In the genomic region with DNA sequence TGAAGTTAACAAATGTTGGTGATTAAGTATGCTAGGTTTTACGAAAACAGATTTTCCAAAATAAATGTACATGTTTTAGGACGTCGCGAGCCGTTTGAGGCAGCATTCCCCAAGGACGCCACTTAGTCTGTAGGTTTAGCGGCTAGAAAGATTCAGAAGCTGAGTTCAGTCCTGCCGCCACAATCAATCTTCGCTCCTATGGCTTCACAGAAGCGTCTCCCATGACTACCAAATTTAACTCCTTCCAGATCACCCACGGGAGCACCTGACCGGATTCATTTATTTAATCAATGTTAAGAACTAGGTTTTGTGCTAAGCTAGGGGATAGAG, we compare ENCODE assay signal across 8 cellular contexts. TPM values are rescaled to one million over a fixed set of nuclear protein-coding genes. Genes with fewer than 3 reads are reported as not detected.
A peak's percentile ranks its signal among the peaks of the same experiment; 100 is the strongest.
DNase-seq lines count a peak whose midpoint lies in the region; ATAC-seq and TF ChIP-seq lines count a peak whose summit lies in the region.

No MANE protein-coding gene starts in this region.

- WGBS in aorta, 2 donors, result 2 to 3% methylated on average over 12 of the region's 12 CpGs

- no peaks in the 10 kb centered on the region for H3K9me3 ChIP-seq in CD4-positive, alpha-beta T cell (ENCODE audit: control insufficient read depth, low read length)
- H3K9me3 ChIP-seq in HCT116 (ENCODE audit: control insufficient read depth in 1 of 2, insufficient read depth in 1 of 2, low read depth in 1 of 2, low read length in 2 of 2) (no peaks in the 10 kb centered on the region), mucosa of rectum (ENCODE audit: control insufficient read depth in 2 of 2, low read length in 2 of 2) (no peaks in the 10 kb centered on the region), aorta (ENCODE audit: control insufficient read depth, low read length) (no peaks in the 10 kb centered on the region)
- H3K9me3 ChIP-seq in effector memory CD4-positive, alpha-beta T cell (ENCODE audit: control insufficient read depth, low read length), result no peaks in the 10 kb centered on the region

- H3K27me3 Mint-ChIP-seq in CD4-positive, alpha-beta T cell, result no peaks in the 10 kb centered on the region

- no peak for TF ChIP-seq POLR2A in HCT116 (IDR thresholded peaks at IDR 0.05; ENCODE audit: borderline replicate concordance, extremely low read depth, insufficient read depth, insufficient read length)

- no peaks in the 10 kb centered on the region for H3K9me3 Mint-ChIP-seq in CD4-positive, alpha-beta T cell

- H3K4me1 ChIP-seq in HCT116 (ENCODE audit: control insufficient read depth in 1 of 2, insufficient read depth in 2 of 2, low read length in 2 of 2), result peaks cover 5 to 24% of the 10 kb centered on the region in 2 experiments; a peak in 2 of 4 replicates
- H3K4me1 ChIP-seq in effector memory CD4-positive, alpha-beta T cell (ENCODE audit: control insufficient read depth, insufficient read depth, low read length, poor library complexity, severe bottlenecking), result peaks cover 9% of the 10 kb centered on the region
- H3K4me1 ChIP-seq in mucosa of rectum (ENCODE audit: control insufficient read depth in 2 of 2, insufficient read depth in 2 of 2, low read length in 2 of 2), result peaks cover 6 to 13% of the 10 kb centered on the region in 2 donors
- no peaks in the 10 kb centered on the region for H3K4me1 ChIP-seq in aorta (ENCODE audit: control insufficient read depth in 1 of 2, insufficient read depth in 2 of 2, low read length in 2 of 2)

- H3K36me3 Mint-ChIP-seq in CD4-positive, alpha-beta T cell (ENCODE audit: low read depth), result peaks cover 19% of the 10 kb centered on the region

- H3K27me3 ChIP-seq in CD4-positive, alpha-beta T cell (ENCODE audit: control insufficient read depth, insufficient read depth, low read length), result no peaks in the 10 kb centered on the region
- H3K27me3 ChIP-seq in HCT116 (ENCODE audit: insufficient read depth, low read length) (no peaks in the 10 kb centered on the region), mucosa of rectum (ENCODE audit: control insufficient read depth in 2 of 2, insufficient read depth in 2 of 2, low read length in 2 of 2) (no peaks in the 10 kb centered on the region), aorta (ENCODE audit: control insufficient read depth in 1 of 2, insufficient read depth in 2 of 2, low read length in 1 of 2) (no peaks in the 10 kb centered on the region)
- no peaks in the 10 kb centered on the region for H3K27me3 ChIP-seq in effector memory CD4-positive, alpha-beta T cell (replicated peaks; ENCODE audit: control insufficient read depth, insufficient read depth, low read length, poor library complexity, severe bottlenecking)

- TSS peak; percentile 91 for BruUV-seq in HCT116 (replicated peaks; lab: Mats Ljungman, UMichigan)

- peak overlapping the region; percentile 94 for H3K4me2 ChIP-seq in HCT116 (ENCODE audit: low read length)

- RAD21 ChIA-PET in HCT116 (lab: Charles Lee; ENCODE audit: low non-redundant PET in 1 of 2, low total read pairs in 2 of 2, uncharacterized antibody in 2 of 2, unreplicated experiment in 2 of 2), result no interaction called here

- no peaks in the 10 kb centered on the region; the same call in 1 of the 2 replicates for H3K9me2 ChIP-seq in HCT116 (ENCODE audit: insufficient read depth)

- ATAC-seq in CD4-positive, alpha-beta T cell (ENCODE audit: poor library complexity), result no peak
- ATAC-seq in HCT116 (no peak), aorta (ENCODE audit: low FRiP score) (no peak)

- DNase-seq in CD4-positive, alpha-beta T cell, result no peak
- no peak for DNase-seq in HCT116 (ENCODE audit: low read depth, low spot score)
- DNase-seq in RPMI7951 (ENCODE audit: low read depth), result peak; percentile 28
- DNase-seq in effector memory CD4-positive, alpha-beta T cell, result no peak
- DNase-seq in aorta, result no peak
- no peak for DNase-seq in GF-D8 (lab: John Stamatoyannopoulos, UW)
- DNase-seq in activated CD4-positive, alpha-beta T cell treated with anti-CD3 and anti-CD28 coated beads, Interleukin-2, amount 50 U/mL, for 4 hours, result no peak

- H3K27ac ChIP-seq in CD4-positive, alpha-beta T cell (ENCODE audit: low read depth, low read length), result peak overlapping the region; percentile 84
- H3K27ac ChIP-seq in HCT116 (ENCODE audit: low read depth, low read length) (peak overlapping the region; percentile 94), mucosa of rectum (ENCODE audit: low read depth in 2 of 2, low read length in 2 of 2) (peak overlapping the region; percentile 96 to 98), aorta (ENCODE audit: low read depth in 1 of 2, low read length in 2 of 2) (peak overlapping the region; percentile 64 to 65)
- peak overlapping the region; percentile 86 for H3K27ac ChIP-seq in effector memory CD4-positive, alpha-beta T cell (ENCODE audit: insufficient read depth, low read length, poor library complexity, severe bottlenecking)

- peak overlapping the region; percentile 92 for H2AFZ ChIP-seq in HCT116 (ENCODE audit: low read depth, low read length, poor library complexity, severe bottlenecking)

- POLR2A ChIA-PET in CD4-positive, alpha-beta T cell (lab: Charles Lee), result interaction anchor here (1.1 to 3.3 kb wide), 8 partner anchors 9 to 983 kb away, joined by 3 to 23 read pairs (median 4); a partner anchor contains a TSS
- POLR2A ChIA-PET in HCT116 (lab: Charles Lee), result interaction anchor here (0.6 to 1.0 kb wide), 2 partner anchors 9 to 184 kb away, joined by 3 to 4 read pairs; no protein-coding TSS in a partner anchor

- intact Hi-C loops in CD4-positive, alpha-beta T cell (cut with DNase I, micrococcal nuclease), result loop anchor here in 1 of 2 experiments (1.0 to 10.0 kb wide), 5 partner anchors 112 to 1870 kb away; a partner anchor contains a TSS
- intact Hi-C loops in HCT116 (cut with micrococcal nuclease), result no loop called here
- intact Hi-C loops in aorta (cut with DNase I), result loop anchor here (5.0 to 10.0 kb wide), 2 partner anchors 310 to 312 kb away; a partner anchor contains a TSS

- no peak for TF ChIP-seq CTCF in CD4-positive, alpha-beta T cell (IDR thresholded peaks at IDR 0.05)
- no peak for TF ChIP-seq CTCF in HCT116 (IDR thresholded peaks at IDR 0.05 in 2 of 3, conservative IDR thresholded peaks at IDR 0.05 in 1 of 3; ENCODE audit: borderline replicate concordance in 1 of 3, insufficient read depth in 1 of 3, low read depth in 2 of 3, low read length in 2 of 3)

- peaks cover 42% of the 10 kb centered on the region for H3K79me2 ChIP-seq in HCT116 (ENCODE audit: insufficient read depth, low read length)

- TF ChIP-seq RAD21 in HCT116 (IDR thresholded peaks at IDR 0.05; ENCODE audit: low read depth), result no peak

- H3K4me3 Mint-ChIP-seq in CD4-positive, alpha-beta T cell, result peak overlapping the region; percentile 96

- H3K9ac ChIP-seq in HCT116 (ENCODE audit: low read length) (peak overlapping the region; percentile 91), mucosa of rectum (ENCODE audit: low read depth in 1 of 2, low read length in 2 of 2) (peak overlapping the region; percentile 94 to 97)

- no peaks in the 10 kb centered on the region; the same call in 1 of the 2 replicates for H4K20me1 ChIP-seq in HCT116 (ENCODE audit: insufficient read depth)

- CTCF ChIA-PET in CD4-positive, alpha-beta T cell (lab: Charles Lee), result interaction anchor here (1.1 to 1.8 kb wide), 2 partner anchors 111 to 313 kb away, joined by 3 to 6 read pairs; a partner anchor contains a TSS
- CTCF ChIA-PET in HCT116 (lab: Charles Lee), result interaction anchor here (1.3 kb wide), 1 partner anchor 312 kb away, joined by 3 read pairs; a partner anchor contains a TSS

- H3K4me3 ChIP-seq in HCT116 (replicated peaks in 1 of 2; ENCODE audit: low read depth in 1 of 2, low read length in 2 of 2) (peak overlapping the region; percentile 84 to 97), mucosa of rectum (ENCODE audit: low read length in 2 of 2) (peak overlapping the region; percentile 81 to 94), aorta (ENCODE audit: low read length in 2 of 2) (peak overlapping the region; percentile 46 to 61)
- H3K4me3 ChIP-seq in effector memory CD4-positive, alpha-beta T cell (ENCODE audit: insufficient read depth, low read depth, low read length, poor library complexity, severe bottlenecking), result peak overlapping the region; percentile 95

- peaks cover 40% of the 10 kb centered on the region for H3K4me1 Mint-ChIP-seq in CD4-positive, alpha-beta T cell (ENCODE audit: low read depth)

- peak overlapping the region; percentile 98 for H3K27ac Mint-ChIP-seq in CD4-positive, alpha-beta T cell

- H3K36me3 ChIP-seq in HCT116 (ENCODE audit: control insufficient read depth in 1 of 2, insufficient read depth in 2 of 2, low read length in 2 of 2) (peaks cover 5 to 6% of the 10 kb centered on the region in 2 experiments; a peak in 3 of 4 replicates), mucosa of rectum (ENCODE audit: control insufficient read depth in 2 of 2, insufficient read depth in 2 of 2, low read length in 2 of 2) (peaks cover under 1 to 6% of the 10 kb centered on the region in 2 donors), aorta (ENCODE audit: control insufficient read depth in 1 of 2, insufficient read depth in 2 of 2, low read length in 1 of 2) (no peaks in the 10 kb centered on the region)
- H3K36me3 ChIP-seq in effector memory CD4-positive, alpha-beta T cell (ENCODE audit: control insufficient read depth, insufficient read depth, low read length), result no peaks in the 10 kb centered on the region

TF ChIP-seq in HCT116, 20 proteins besides CTCF, POLR2A, EP300 and RAD21 (continues in another document):
- TF ChIP-seq CEBPB (IDR thresholded peaks at IDR 0.05; ENCODE audit: low read depth), result no peak
- no peak for TF ChIP-seq TCF7L2 (IDR thresholded peaks at IDR 0.05; ENCODE audit: borderline replicate concordance, extremely low read depth, insufficient read depth, insufficient read length)
- no peak for TF ChIP-seq JUND (IDR thresholded peaks at IDR 0.05)

RNA-seq across cellular contexts. Expression of a gene that starts 0.8 kb away (rescaled TPM):
- total RNA-seq in CD4-positive, alpha-beta T cell, result 10 to 100 TPM; 25.9 to 30.9 TPM
- total RNA-seq in HCT116 (2021; ENCODE audit: unreplicated experiment) (85.7 TPM), aorta (10 to 100 TPM; 30.7 to 38.4 TPM)
- polyA plus RNA-seq in HCT116 (2012), result 27.4 and 37.6 TPM in 2 replicates
- 66.8 and 78.3 TPM in 2 replicates for total RNA-seq in RPMI7951 (2014; rRNA removed; shearing (Covaris generic))
- 10 to 100 TPM in 1 of 2 donors, 1 to 10 TPM in 1; 9.4 to 15.1 TPM for polyA plus RNA-seq in aorta

RNA-seq across cellular contexts. Expression of a gene that starts 43.9 kb away (rescaled TPM):
- total RNA-seq in CD4-positive, alpha-beta T cell, result not detected
- total RNA-seq in HCT116 (2021; ENCODE audit: unreplicated experiment), result not detected
- polyA plus RNA-seq in HCT116 (2012), result not detected in 2 replicates
- not detected in 2 replicates for total RNA-seq in RPMI7951 (2014; rRNA removed; shearing (Covaris generic))
- under 1 TPM in 1 of 2 donors, not detected in 1; 0.51 TPM for total RNA-seq in aorta
- polyA plus RNA-seq in aorta, result not detected
